8 cellular contexts compared by ENCODE assay signal in the genomic region with DNA sequence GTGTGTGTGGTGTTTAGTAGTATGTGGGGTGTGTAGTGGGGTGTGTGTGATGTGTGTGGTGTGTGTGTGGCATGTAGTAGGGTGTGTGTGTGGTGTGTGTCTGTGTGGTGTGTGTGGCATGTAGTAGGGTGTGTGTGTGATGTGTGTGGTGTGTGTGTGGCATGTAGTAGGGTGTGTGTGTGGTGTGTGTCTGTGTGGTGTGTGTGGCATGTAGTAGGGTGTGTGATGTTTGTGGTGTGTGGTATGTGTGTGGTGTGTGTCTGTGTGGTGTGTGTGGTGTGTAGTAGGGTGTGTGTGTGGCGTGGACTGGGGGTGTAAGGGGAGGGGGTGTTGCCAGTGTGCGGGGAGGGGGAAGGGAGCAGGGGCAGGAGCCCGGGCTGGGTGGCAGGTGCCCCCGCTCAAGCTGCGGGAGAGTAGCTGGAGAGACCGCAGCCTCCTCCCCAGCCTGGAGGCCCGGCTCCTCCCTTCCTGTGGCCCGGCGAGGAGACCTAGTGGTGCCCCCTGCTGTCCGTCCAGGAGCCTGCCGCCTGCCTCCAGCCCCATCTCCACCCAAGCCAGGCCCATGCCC. TPM values are rescaled to one million over a fixed set of nuclear protein-coding genes. Genes with fewer than 3 reads are reported as not detected.
DNase-seq lines count a peak whose midpoint lies in the region; ATAC-seq, FAIRE-seq and TF ChIP-seq lines count a peak whose summit lies in the region.
"Not testable (repeated sequence)": the region's sequence is repeated elsewhere in the genome, so short reads cannot be mapped to it uniquely, and the experiment has no call there.

No MANE protein-coding gene starts in this region.

- peak; percentile 72 for ATAC-seq in activated naive CD8-positive, alpha-beta T cell treated with anti-CD3 and anti-CD28 coated beads, Interleukin-2, amount 10 ng/mL, durations not matched to agents 7 days and 5 days (ENCODE audit: low read depth)
- ATAC-seq in heart left ventricle (peak; percentile 45 to 75 (median 58)), pancreas (peak; percentile 81 to 89 (median 85))

- intact Hi-C loops in heart left ventricle (cut with DNase I); pancreas (cut with DNase I): not testable (repeated sequence)

- H3K9me3 Mint-ChIP-seq in activated naive CD8-positive, alpha-beta T cell treated with anti-CD3 and anti-CD28 coated beads, Interleukin-2, amount 10 ng/mL, durations not matched to agents 7 days and 5 days, result not testable (repeated sequence)

- H3K36me3 Mint-ChIP-seq in activated naive CD8-positive, alpha-beta T cell treated with anti-CD3 and anti-CD28 coated beads, Interleukin-2, amount 10 ng/mL, durations not matched to agents 7 days and 5 days, result not testable (repeated sequence)

- H3K9me3 ChIP-seq in HEK293 (ENCODE audit: control insufficient read depth, insufficient read depth, low read depth, low read length); heart left ventricle; pancreas: not testable (repeated sequence)

- DNase-seq in GM12864 (ENCODE audit: low read depth); LNCaP clone FGC (ENCODE audit: low read depth): not testable (repeated sequence)
- DNase-seq in activated CD4-positive, alpha-beta T cell treated with anti-CD3 and anti-CD28 coated beads, Interleukin-2, amount 50 U/mL, for 24 hours (ENCODE audit: low read depth in 1 of 2, low spot score in 1 of 2), result peak; percentile 30 to 32
- peak; percentile 77 for DNase-seq in activated naive CD8-positive, alpha-beta T cell treated with anti-CD3 and anti-CD28 coated beads, Interleukin-2, amount 10 ng/mL, durations not matched to agents 7 days and 5 days
- DNase-seq in heart left ventricle, result peak; percentile 16 to 75 (median 28)
- peak; percentile 54 to 89 (median 70) for DNase-seq in pancreas
- peak; percentile 70 for DNase-seq in stimulated activated CD8-positive, alpha-beta memory T cell treated with anti-CD3 and anti-CD28 coated beads, Interleukin-4, amount 100 ng/mL, for 24 hours (ENCODE audit: low read depth)

- H3K27me3 Mint-ChIP-seq in activated naive CD8-positive, alpha-beta T cell treated with anti-CD3 and anti-CD28 coated beads, Interleukin-2, amount 10 ng/mL, durations not matched to agents 7 days and 5 days, result not testable (repeated sequence)

- H3K27me3 ChIP-seq in heart left ventricle, pancreas: not testable (repeated sequence)

- peak overlapping the region; percentile 90 for H3K27ac Mint-ChIP-seq in activated naive CD8-positive, alpha-beta T cell treated with anti-CD3 and anti-CD28 coated beads, Interleukin-2, amount 10 ng/mL, durations not matched to agents 7 days and 5 days

- not testable (repeated sequence) for FAIRE-seq in pancreas (lab: Jason Lieb, UNC)

- not testable (repeated sequence) for TF ChIP-seq POLR2A in heart left ventricle (IDR thresholded peaks at IDR 0.05)

- not testable (repeated sequence) for H3K4me3 ChIP-seq in GM12864 (ENCODE audit: low read depth, low read length); HEK293 (ENCODE audit: low read depth, low read length); LNCaP clone FGC (ENCODE audit: low read depth, low read length); heart left ventricle; pancreas

- H3K4me3 Mint-ChIP-seq in activated naive CD8-positive, alpha-beta T cell treated with anti-CD3 and anti-CD28 coated beads, Interleukin-2, amount 10 ng/mL, durations not matched to agents 7 days and 5 days, result peak overlapping the region; percentile 42

- CTCF ChIA-PET in HEK293 (lab: Yijun Ruan, JAX), result not testable (repeated sequence)

- H3K4me1 Mint-ChIP-seq in activated naive CD8-positive, alpha-beta T cell treated with anti-CD3 and anti-CD28 coated beads, Interleukin-2, amount 10 ng/mL, durations not matched to agents 7 days and 5 days, result not testable (repeated sequence)

- TF ChIP-seq CTCF in GM12864 (IDR thresholded peaks at IDR 0.05; ENCODE audit: low read depth, low read length, missing control alignments), result peak; percentile 17
- TF ChIP-seq CTCF in HEK293 (tag by site-specific recombination; IDR thresholded peaks at IDR 0.05); pancreas (IDR thresholded peaks at IDR 0.05): not testable (repeated sequence)
- TF ChIP-seq CTCF in LNCaP clone FGC (IDR thresholded peaks at IDR 0.05; ENCODE audit: control insufficient read depth, extremely low read depth, insufficient read depth), result peak; percentile 41
- TF ChIP-seq CTCF in heart left ventricle (IDR thresholded peaks at IDR 0.05), result peak in 3 of 12 donors; percentile 16 to 29 (median 26)

- H3K4me1 ChIP-seq in HEK293 (ENCODE audit: control insufficient read depth, insufficient read depth, low read length); heart left ventricle; pancreas: not testable (repeated sequence)

- H3K27ac ChIP-seq in HEK293 (ENCODE audit: extremely low read depth, low read depth, low read length); heart left ventricle; pancreas: not testable (repeated sequence)

- 14 to 33% (median 29%) methylated on average over 1 to 8 of the region's 11 CpGs for WGBS in heart left ventricle, 4 donors
- WGBS in pancreas, 2 donors, result 19 to 36% methylated on average over 5 to 6 of the region's 11 CpGs

- POLR2A ChIA-PET in HEK293 (lab: Yijun Ruan, JAX); activated naive CD8-positive, alpha-beta T cell treated with anti-CD3 and anti-CD28 coated beads, Interleukin-2, amount 10 ng/mL, durations not matched to agents 7 days and 5 days (lab: Charles Lee): not testable (repeated sequence)

- H3K36me3 ChIP-seq in HEK293 (ENCODE audit: control insufficient read depth in 2 of 2, insufficient read depth in 1 of 2, low read length in 2 of 2); heart left ventricle; pancreas: not testable (repeated sequence)

TF ChIP-seq in HEK293, 187 proteins besides CTCF, POLR2A, EP300 and RAD21 (continues in another document):
- TF ChIP-seq, protein P1, sequence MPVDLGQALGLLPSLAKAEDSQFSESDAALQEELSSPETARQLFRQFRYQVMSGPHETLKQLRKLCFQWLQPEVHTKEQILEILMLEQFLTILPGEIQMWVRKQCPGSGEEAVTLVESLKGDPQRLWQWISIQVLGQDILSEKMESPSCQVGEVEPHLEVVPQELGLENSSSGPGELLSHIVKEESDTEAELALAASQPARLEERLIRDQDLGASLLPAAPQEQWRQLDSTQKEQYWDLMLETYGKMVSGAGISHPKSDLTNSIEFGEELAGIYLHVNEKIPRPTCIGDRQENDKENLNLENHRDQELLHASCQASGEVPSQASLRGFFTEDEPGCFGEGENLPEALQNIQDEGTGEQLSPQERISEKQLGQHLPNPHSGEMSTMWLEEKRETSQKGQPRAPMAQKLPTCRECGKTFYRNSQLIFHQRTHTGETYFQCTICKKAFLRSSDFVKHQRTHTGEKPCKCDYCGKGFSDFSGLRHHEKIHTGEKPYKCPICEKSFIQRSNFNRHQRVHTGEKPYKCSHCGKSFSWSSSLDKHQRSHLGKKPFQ (tag by site-specific recombination; IDR thresholded peaks at IDR 0.05), result peak; percentile 95
- TF ChIP-seq ZNF391 (tag by site-specific recombination; IDR thresholded peaks at IDR 0.05; ENCODE audit: borderline replicate concordance, low read depth) (peak; percentile 95), ZFHX2 (tag by site-specific recombination; conservative IDR thresholded peaks at IDR 0.05) (peak; percentile 53; the same call in 1 of the 2 replicates), KLF9 (tag by site-specific recombination; IDR thresholded peaks at IDR 0.05; ENCODE audit: low read depth) (peak; percentile 72), KLF1 (tag by site-specific recombination; IDR thresholded peaks at IDR 0.05) (0 out of 2 replicates have a peak, but pooled peaks have one; percentile 50), KLF8 (tag by site-specific recombination; IDR thresholded peaks at IDR 0.05) (peak; percentile 69)
- TF ChIP-seq, protein P2, sequence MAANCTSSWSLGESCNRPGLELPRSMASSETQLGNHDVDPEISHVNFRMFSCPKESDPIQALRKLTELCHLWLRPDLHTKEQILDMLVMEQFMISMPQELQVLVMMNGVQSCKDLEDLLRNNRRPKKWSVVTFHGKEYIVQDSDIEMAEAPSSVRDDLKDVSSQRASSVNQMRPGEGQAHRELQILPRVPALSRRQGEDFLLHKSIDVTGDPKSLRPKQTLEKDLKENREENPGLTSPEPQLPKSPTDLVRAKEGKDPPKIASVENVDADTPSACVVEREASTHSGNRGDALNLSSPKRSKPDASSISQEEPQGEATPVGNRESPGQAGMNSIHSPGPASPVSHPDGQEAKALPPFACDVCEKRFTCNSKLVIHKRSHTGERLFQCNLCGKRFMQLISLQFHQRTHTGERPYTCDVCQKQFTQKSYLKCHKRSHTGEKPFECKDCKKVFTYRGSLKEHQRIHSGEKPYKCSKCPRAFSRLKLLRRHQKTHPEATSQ (tag by site-specific recombination; IDR thresholded peaks at IDR 0.05), result 0 out of 2 replicates have a peak, but pooled peaks have one; percentile 11
- TF ChIP-seq, protein P3, sequence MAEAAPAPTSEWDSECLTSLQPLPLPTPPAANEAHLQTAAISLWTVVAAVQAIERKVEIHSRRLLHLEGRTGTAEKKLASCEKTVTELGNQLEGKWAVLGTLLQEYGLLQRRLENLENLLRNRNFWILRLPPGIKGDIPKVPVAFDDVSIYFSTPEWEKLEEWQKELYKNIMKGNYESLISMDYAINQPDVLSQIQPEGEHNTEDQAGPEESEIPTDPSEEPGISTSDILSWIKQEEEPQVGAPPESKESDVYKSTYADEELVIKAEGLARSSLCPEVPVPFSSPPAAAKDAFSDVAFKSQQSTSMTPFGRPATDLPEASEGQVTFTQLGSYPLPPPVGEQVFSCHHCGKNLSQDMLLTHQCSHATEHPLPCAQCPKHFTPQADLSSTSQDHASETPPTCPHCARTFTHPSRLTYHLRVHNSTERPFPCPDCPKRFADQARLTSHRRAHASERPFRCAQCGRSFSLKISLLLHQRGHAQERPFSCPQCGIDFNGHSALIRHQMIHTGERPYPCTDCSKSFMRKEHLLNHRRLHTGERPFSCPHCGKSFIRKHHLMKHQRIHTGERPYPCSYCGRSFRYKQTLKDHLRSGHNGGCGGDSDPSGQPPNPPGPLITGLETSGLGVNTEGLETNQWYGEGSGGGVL (tag by site-specific recombination; IDR thresholded peaks at IDR 0.05), result peak; percentile 76

RNA-seq across cellular contexts. Expression of a gene that starts 38.3 kb away (rescaled TPM):
- 1 to 10 TPM; 1.5 to 2.6 TPM for total RNA-seq in activated naive CD8-positive, alpha-beta T cell treated with anti-CD3 and anti-CD28 coated beads, Interleukin-2, amount 10 ng/mL, durations not matched to agents 7 days and 5 days
- total RNA-seq in heart left ventricle (1 to 10 TPM in 1 of 9 donors, under 1 TPM in 6, not detected in 2; 0.28 to 2.2 (median 0.56) TPM), pancreas (under 1 TPM in 4 of 6 donors, not detected in 2; 0.19 to 0.95 (median 0.78) TPM)
- polyA plus RNA-seq in heart left ventricle (under 1 TPM; 0.07 to 0.30 TPM), pancreas (under 1 TPM; 0.21 to 0.53 TPM)
